In the genomic region with DNA sequence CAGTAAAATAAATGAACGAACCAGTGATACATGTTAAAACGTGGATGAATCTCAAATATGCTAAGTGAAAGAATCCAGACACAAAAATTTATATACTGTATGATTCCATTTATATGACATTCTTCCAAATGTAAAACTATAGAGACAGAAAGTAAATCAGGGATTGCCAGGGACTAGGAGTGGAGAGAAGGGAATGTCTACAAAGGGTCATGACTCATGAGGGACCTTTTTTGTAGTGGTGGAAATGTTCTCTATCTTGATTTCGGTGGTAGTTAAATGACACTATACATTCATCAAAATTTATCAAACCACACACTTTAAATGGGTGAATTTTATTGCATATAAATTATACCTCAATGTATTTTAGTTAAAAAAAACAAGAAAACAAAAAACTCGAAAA, we compare ENCODE assay signal across 35 cellular contexts.
"Had no signal": no experiment of that assay in that cellular context is flagged by ENCODE, and none has a peak within 500 bp of the region (broad histone marks: within the 10 kb centered on the region; RNA-seq: fewer than 3 reads in every experiment).

No MANE protein-coding gene starts in this region.

- H3K27me3 Mint-ChIP-seq: activated B cell treated with CpG ODN at 0.5 μM for 24 hours; activated CD4-positive, alpha-beta memory T cell treated with anti-CD3 and anti-CD28 coated beads for 36 hours; activated CD8-positive, alpha-beta memory T cell treated with anti-CD3 and anti-CD28 coated beads, Interleukin-2, amount 10 ng/mL, durations not matched to agents 7 days and 5 days; activated naive CD4-positive, alpha-beta T cell treated with anti-CD3 and anti-CD28 coated beads, Interleukin-2, amount 50 U/mL, for 24 hours; activated naive CD8-positive, alpha-beta T cell treated with anti-CD3 and anti-CD28 coated beads for 36 hours; activated naive CD8-positive, alpha-beta T cell treated with anti-CD3 and anti-CD28 coated beads, Interleukin-2, amount 50 U/mL, for 24 hours; brain; effector memory CD8-positive, alpha-beta T cell; T-helper 17 cell had no signal

- H3K27ac Mint-ChIP-seq: activated B cell treated with CpG ODN at 0.5 μM for 24 hours; activated CD4-positive, alpha-beta memory T cell treated with anti-CD3 and anti-CD28 coated beads for 36 hours; activated CD8-positive, alpha-beta memory T cell treated with anti-CD3 and anti-CD28 coated beads, Interleukin-2, amount 10 ng/mL, durations not matched to agents 7 days and 5 days; activated CD8-positive, alpha-beta T cell treated with anti-CD3 and anti-CD28 coated beads, Interleukin-2, amount 10 ng/mL, durations not matched to agents 7 days and 5 days; activated naive CD4-positive, alpha-beta T cell treated with anti-CD3 and anti-CD28 coated beads for 36 hours; activated naive CD4-positive, alpha-beta T cell treated with anti-CD3 and anti-CD28 coated beads, Interleukin-2, amount 50 U/mL, for 24 hours; activated naive CD8-positive, alpha-beta T cell treated with anti-CD3 and anti-CD28 coated beads for 36 hours; activated naive CD8-positive, alpha-beta T cell treated with anti-CD3 and anti-CD28 coated beads, Interleukin-2, amount 50 U/mL, for 24 hours; activated T-helper 1 cell treated with anti-CD3 and anti-CD28 coated beads, Interleukin-12 subunit alpha, Interleukin-12 subunit beta, Interleukin-2, Interleukin-4 antibody, amounts not matched to agents 30 ng/mL and 10 ng/mL and 1 ng/mL, durations not matched to agents 14 hours and 24 hours and 36 hours; activated T-helper 2 cell treated with anti-CD3 and anti-CD28 coated beads, Interferon-gamma antibody, Interleukin-2, Interleukin-4, amounts not matched to agents 10 μg/mL and 5 μg/mL and 100 μg/mL, durations not matched to agents 14 hours and 24 hours and 36 hours; brain; effector memory CD8-positive, alpha-beta T cell; T-helper 17 cell; T-helper 2 cell treated with Interferon-gamma antibody and Interleukin-4, amounts not matched to agents 5 μg/mL and 100 μg/mL, for 36 hours had no signal

- DNase-seq: activated B cell treated with CpG ODN at 0.5 μM for 24 hours; activated CD4-positive, alpha-beta memory T cell treated with anti-CD3 and anti-CD28 coated beads for 36 hours; activated CD4-positive, alpha-beta T cell treated with anti-CD3 and anti-CD28 coated beads for 48 hours; activated CD8-positive, alpha-beta memory T cell treated with anti-CD3 and anti-CD28 coated beads, Interleukin-2, amount 10 ng/mL, durations not matched to agents 7 days and 5 days; activated CD8-positive, alpha-beta memory T cell treated with anti-CD3 and anti-CD28 coated beads, Interleukin-2, amount 50 U/mL, for 4 hours; activated CD8-positive, alpha-beta T cell treated with anti-CD3 and anti-CD28 coated beads, Interleukin-2, amount 10 ng/mL, durations not matched to agents 7 days and 5 days; activated effector memory CD4-positive, alpha-beta T cell treated with anti-CD3 and anti-CD28 coated beads, Interleukin-2, amount 50 U/mL, for 16 hours; activated naive CD4-positive, alpha-beta T cell treated with anti-CD3 and anti-CD28 coated beads for 36 hours; activated naive CD8-positive, alpha-beta T cell treated with anti-CD3 and anti-CD28 coated beads for 36 hours; activated naive CD8-positive, alpha-beta T cell treated with anti-CD3 and anti-CD28 coated beads, Interleukin-2, amount 50 U/mL, for 24 hours; activated T-cell treated with anti-CD3 and anti-CD28 coated beads, Interleukin-2, amount 50 U/mL, for 1 hour; activated T-cell treated with anti-CD3 and anti-CD28 coated beads, Interleukin-2, amount 50 U/mL, for 48 hours; central memory CD4-positive, alpha-beta T cell; cerebellar nuclear complex; cortex of kidney; dermis blood vessel endothelial cell; effector CD4-positive, alpha-beta T cell; effector memory CD8-positive, alpha-beta T cell; erythroblast; heart right ventricle; T-helper 17 cell; T1000; WERI-Rb-1 had no signal

- H3K4me3 ChIP-seq: ascending aorta, breast epithelium, cardiac muscle cell, esophagus muscularis mucosa, gastroesophageal sphincter, heart right ventricle, hepatocyte had no signal

- H3K36me3 Mint-ChIP-seq: activated CD4-positive, alpha-beta memory T cell treated with anti-CD3 and anti-CD28 coated beads for 36 hours; activated CD8-positive, alpha-beta memory T cell treated with anti-CD3 and anti-CD28 coated beads, Interleukin-2, amount 10 ng/mL, durations not matched to agents 7 days and 5 days; activated naive CD4-positive, alpha-beta T cell treated with anti-CD3 and anti-CD28 coated beads, Interleukin-2, amount 50 U/mL, for 24 hours; activated naive CD8-positive, alpha-beta T cell treated with anti-CD3 and anti-CD28 coated beads for 36 hours; brain had no signal

- H3K9me3 ChIP-seq: ascending aorta had no signal

- H3K27me3 ChIP-seq: ascending aorta, breast epithelium, cardiac muscle cell, esophagus muscularis mucosa, gastroesophageal sphincter, heart right ventricle, hepatocyte had no signal

- H3K36me3 ChIP-seq: ascending aorta, cardiac muscle cell, esophagus muscularis mucosa, gastroesophageal sphincter, heart right ventricle, WERI-Rb-1 had no signal

- H3K4me2 ChIP-seq: hepatocyte had no signal

- H3K27ac ChIP-seq: ascending aorta, breast epithelium, cardiac muscle cell, esophagus muscularis mucosa, gastroesophageal sphincter, heart right ventricle, hepatocyte, WERI-Rb-1 had no signal

- ATAC-seq: activated CD4-positive, CD25-positive, alpha-beta regulatory T cell treated with anti-CD3 and anti-CD28 coated beads, Interleukin-2, amount 50 U/mL, for 24 hours; activated CD8-positive, alpha-beta memory T cell treated with anti-CD3 and anti-CD28 coated beads, Interleukin-2, amount 10 ng/mL, durations not matched to agents 7 days and 5 days; activated CD8-positive, alpha-beta T cell treated with anti-CD3 and anti-CD28 coated beads, Interleukin-2, amount 10 ng/mL, durations not matched to agents 7 days and 5 days; activated naive CD8-positive, alpha-beta T cell treated with anti-CD3 and anti-CD28 coated beads, Interleukin-2, amount 50 U/mL, for 24 hours; effector memory CD8-positive, alpha-beta T cell; gastroesophageal sphincter; heart right ventricle; T-helper 17 cell had no signal

- H3K4me3 Mint-ChIP-seq: activated B cell treated with CpG ODN at 0.5 μM for 24 hours; activated CD4-positive, alpha-beta memory T cell treated with anti-CD3 and anti-CD28 coated beads for 36 hours; activated CD8-positive, alpha-beta memory T cell treated with anti-CD3 and anti-CD28 coated beads, Interleukin-2, amount 10 ng/mL, durations not matched to agents 7 days and 5 days; activated CD8-positive, alpha-beta T cell treated with anti-CD3 and anti-CD28 coated beads, Interleukin-2, amount 10 ng/mL, durations not matched to agents 7 days and 5 days; activated naive CD4-positive, alpha-beta T cell treated with anti-CD3 and anti-CD28 coated beads for 36 hours; activated naive CD4-positive, alpha-beta T cell treated with anti-CD3 and anti-CD28 coated beads, Interleukin-2, amount 50 U/mL, for 24 hours; activated naive CD8-positive, alpha-beta T cell treated with anti-CD3 and anti-CD28 coated beads for 36 hours; activated naive CD8-positive, alpha-beta T cell treated with anti-CD3 and anti-CD28 coated beads, Interleukin-2, amount 50 U/mL, for 24 hours; activated T-helper 1 cell treated with anti-CD3 and anti-CD28 coated beads, Interleukin-12 subunit alpha, Interleukin-12 subunit beta, Interleukin-2, Interleukin-4 antibody, amounts not matched to agents 30 ng/mL and 10 ng/mL and 1 ng/mL, durations not matched to agents 14 hours and 24 hours and 36 hours; brain; effector memory CD8-positive, alpha-beta T cell; T-helper 17 cell; T-helper 2 cell treated with Interferon-gamma antibody and Interleukin-4, amounts not matched to agents 5 μg/mL and 100 μg/mL, for 36 hours had no signal

- H2AFZ ChIP-seq: hepatocyte had no signal

- H3K4me1 Mint-ChIP-seq: activated B cell treated with CpG ODN at 0.5 μM for 24 hours; activated CD8-positive, alpha-beta memory T cell treated with anti-CD3 and anti-CD28 coated beads, Interleukin-2, amount 10 ng/mL, durations not matched to agents 7 days and 5 days; activated naive CD4-positive, alpha-beta T cell treated with anti-CD3 and anti-CD28 coated beads, Interleukin-2, amount 50 U/mL, for 24 hours; activated naive CD8-positive, alpha-beta T cell treated with anti-CD3 and anti-CD28 coated beads for 36 hours; activated naive CD8-positive, alpha-beta T cell treated with anti-CD3 and anti-CD28 coated beads, Interleukin-2, amount 50 U/mL, for 24 hours; brain; T-helper 17 cell had no signal

- H3K4me1 ChIP-seq: ascending aorta, breast epithelium, esophagus muscularis mucosa, gastroesophageal sphincter, heart right ventricle had no signal

- H3K79me2 ChIP-seq: hepatocyte had no signal
